Comparison of ENCODE assay signal across 8 cellular contexts in the genomic region with DNA sequence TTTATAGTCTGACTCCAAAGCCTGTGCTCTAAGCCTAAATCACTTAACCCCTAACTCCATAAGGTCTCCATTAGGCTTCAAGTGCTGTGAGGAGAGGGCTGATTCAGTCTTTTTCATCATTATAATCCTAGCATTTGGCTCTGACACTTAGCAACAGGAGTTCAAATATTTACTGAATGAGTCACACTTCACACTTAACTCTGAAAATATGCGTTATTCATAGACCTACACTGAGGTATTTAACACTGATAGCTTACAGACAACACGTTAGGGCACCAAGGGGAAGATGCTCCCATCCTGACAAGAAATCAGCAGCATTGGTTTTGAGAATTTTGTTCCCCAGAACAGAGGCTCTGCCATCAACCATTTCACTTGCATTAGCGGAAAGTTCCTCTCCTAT. TPM values are rescaled to one million over a fixed set of nuclear protein-coding genes. Genes with fewer than 3 reads are reported as not detected.
A peak's percentile ranks its signal among the peaks of the same experiment; 100 is the strongest.
DNase-seq lines count a peak whose midpoint lies in the region; TF ChIP-seq lines count a peak whose summit lies in the region.

No MANE protein-coding gene starts in this region.

- 32 to 37% (median 36%) methylated on average over 3 of the region's 3 CpGs for WGBS in ovary, 3 donors

- TF ChIP-seq EP300 in ovary (IDR thresholded peaks at IDR 0.05), result no peak

- H3K27me3 ChIP-seq in kidney epithelial cell (ENCODE audit: control insufficient read depth, insufficient read depth, low read length) (no peaks in the 10 kb centered on the region), ovary (no peaks in the 10 kb centered on the region)

- no peak for TF ChIP-seq POLR2A in ovary (IDR thresholded peaks at IDR 0.05)

- TF ChIP-seq CTCF in kidney epithelial cell (IDR thresholded peaks at IDR 0.05; ENCODE audit: insufficient read depth, low read length, poor library complexity, severe bottlenecking) (no peak), ovary (IDR thresholded peaks at IDR 0.05) (no peak)

- H3K4me1 ChIP-seq in ovary (ENCODE audit: insufficient read depth), result peaks cover 3% of the 10 kb centered on the region

- no peaks in the 10 kb centered on the region for H3K9me3 ChIP-seq in ovary

- H3K4me3 ChIP-seq in kidney epithelial cell (ENCODE audit: low read depth, low read length) (no peak overlapping the region), ovary (no peak overlapping the region)

- H3K36me3 ChIP-seq in kidney epithelial cell (ENCODE audit: control insufficient read depth, insufficient read depth, low read length), result no peaks in the 10 kb centered on the region
- no peaks in the 10 kb centered on the region for H3K36me3 ChIP-seq in ovary

- intact Hi-C loops in ovary (cut with DNase I), result no loop called here

- no peak overlapping the region for H3K27ac ChIP-seq in ovary

- peak; percentile 53 for DNase-seq in AG08396 (ENCODE audit: low spot score)
- DNase-seq in HS-27A (ENCODE audit: low read depth), result peak; percentile 71
- peak; percentile 51 for DNase-seq in amniotic stem cell (lab: John Stamatoyannopoulos, UW)
- peak; percentile 73 for DNase-seq in kidney epithelial cell (ENCODE audit: low read depth)
- no peak for DNase-seq in SIG-M5 (lab: John Stamatoyannopoulos, UW)
- DNase-seq in activated CD4-positive, alpha-beta T cell treated with anti-CD3 and anti-CD28 coated beads, Interleukin-2, amount 50 U/mL, for 48 hours, result no peak
- DNase-seq in Kasumi-1 (lab: John Stamatoyannopoulos, UW), result no peak
- no peak for DNase-seq in ovary

RNA-seq across cellular contexts. Expression of gene MSL2, which starts 53.5 kb away (rescaled TPM):
- total RNA-seq in kidney epithelial cell (17.5 and 19.3 TPM in 2 replicates), ovary (10 to 100 TPM; 20.1 to 47.9 (median 39.4) TPM)
- 10 to 100 TPM; 14.3 to 39.6 TPM for polyA plus RNA-seq in ovary

Comparison
In these comparisons a context has a peak if more than half of its experiments do, and no peak if none do; other contexts are left out.
1. DNase-seq: peak in AG08396 (single experiment), HS-27A (single experiment), amniotic stem cell (single experiment) and kidney epithelial cell (single experiment); none in SIG-M5 (single experiment), activated CD4-positive, alpha-beta T cell treated with anti-CD3 and anti-CD28 coated beads, Interleukin-2, amount 50 U/mL, for 48 hours (0 of 2), Kasumi-1 (0 of 2) and ovary (0 of 5).